ENCODE assay signal across 10 cellular contexts in the genomic region with DNA sequence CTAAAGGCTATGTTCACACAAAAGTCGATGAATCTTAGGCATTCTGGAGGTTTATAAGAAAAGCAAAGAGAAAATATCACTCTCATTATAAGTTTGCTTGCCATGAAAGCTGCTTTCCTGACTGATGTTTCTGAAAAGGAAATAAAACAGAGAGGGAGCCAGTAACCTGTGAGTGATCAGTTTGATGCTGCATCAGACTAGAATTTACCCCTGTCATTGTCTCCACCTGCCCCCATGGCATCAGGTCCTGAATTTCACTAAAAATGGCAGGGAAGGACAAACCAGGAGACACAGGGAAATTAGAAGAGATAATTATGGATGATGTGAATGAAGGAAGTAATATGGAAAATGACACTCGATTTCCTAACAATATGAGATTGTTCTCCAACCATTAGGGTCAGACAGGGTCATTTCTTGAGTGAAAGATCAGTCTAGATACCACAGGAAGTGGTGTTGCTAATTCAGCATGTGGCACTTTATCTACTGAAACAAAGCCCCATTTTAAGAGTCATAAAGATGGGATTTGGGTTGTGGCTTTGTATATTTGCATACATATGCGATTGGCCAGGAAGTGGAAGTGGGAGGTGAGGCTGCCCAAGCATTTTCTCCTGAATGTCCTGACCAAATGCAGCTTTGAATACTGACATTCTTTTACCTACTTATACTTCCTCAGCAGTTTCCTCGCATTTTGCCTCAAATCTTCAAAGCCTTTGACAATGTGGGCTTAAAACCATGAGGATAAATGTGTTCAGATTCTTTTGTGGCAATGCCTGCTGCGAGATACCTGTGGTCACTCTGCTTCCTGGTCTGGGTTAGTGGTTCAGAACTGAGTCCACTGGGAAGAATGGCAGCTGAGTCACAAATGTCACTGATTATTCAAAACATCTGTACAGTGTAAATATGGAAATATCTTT. TPM values are rescaled to one million over a fixed set of nuclear protein-coding genes. Genes with fewer than 3 reads are reported as not detected.
DNase-seq lines count a peak whose midpoint lies in the region; ATAC-seq and TF ChIP-seq lines count a peak whose summit lies in the region.
"Had no signal": no experiment of that assay in that cellular context is flagged by ENCODE, and none has a peak within 500 bp of the region (broad histone marks: within the 10 kb centered on the region; RNA-seq: fewer than 3 reads in every experiment).

No MANE protein-coding gene starts in this region.

- H3K4me1 ChIP-seq in RWPE2 (ENCODE audit: insufficient read depth, poor library complexity, severe bottlenecking) (no peaks in the 10 kb centered on the region), parathyroid adenoma (no peaks in the 10 kb centered on the region)
- H3K4me1 ChIP-seq: A549 had no signal

- no peak for TF ChIP-seq CTCF in RWPE2 (IDR thresholded peaks at IDR 0.05; ENCODE audit: poor library complexity, severe bottlenecking)
- TF ChIP-seq CTCF in parathyroid adenoma (IDR thresholded peaks at IDR 0.05), result no peak
- no peak for TF ChIP-seq CTCF in coronary artery (IDR thresholded peaks at IDR 0.05)
- no peak for TF ChIP-seq CTCF in lower leg skin (IDR thresholded peaks at IDR 0.05)

- ATAC-seq in HG02943 (IDR thresholded peaks at IDR 0.05; ENCODE audit: low read depth, unreplicated experiment), result peak; percentile 97
- ATAC-seq in RWPE2 (ENCODE audit: low read depth), result 0 out of 3 replicates have a peak, but pooled peaks have one; percentile 21
- ATAC-seq: A549 had no signal

- 48 to 58% methylated on average over 5 of the region's 5 CpGs for WGBS in lower leg skin, 2 donors

- no peak overlapping the region for H3K4me3 ChIP-seq in RWPE2 (ENCODE audit: severe bottlenecking)
- no peak overlapping the region for H3K4me3 ChIP-seq in parathyroid adenoma (ENCODE audit: low read depth, low read length)
- no peak overlapping the region for H3K4me3 ChIP-seq in coronary artery
- no peak overlapping the region for H3K4me3 ChIP-seq in lower leg skin (ENCODE audit: low read depth, poor library complexity, severe bottlenecking)
- H3K4me3 ChIP-seq: A549 had no signal

- no peak for TF ChIP-seq POLR2A in lower leg skin (IDR thresholded peaks at IDR 0.05)

- no peaks in the 10 kb centered on the region for H3K27me3 ChIP-seq in RWPE2 (ENCODE audit: insufficient read depth, poor library complexity, severe bottlenecking)
- H3K27me3 ChIP-seq in parathyroid adenoma (ENCODE audit: control insufficient read depth, insufficient read depth, low read length), result no peaks in the 10 kb centered on the region

- no peaks in the 10 kb centered on the region for H3K79me2 ChIP-seq in parathyroid adenoma

- H3K9me3 ChIP-seq in RWPE2 (ENCODE audit: severe bottlenecking), result no peaks in the 10 kb centered on the region
- H3K9me3 ChIP-seq in parathyroid adenoma (ENCODE audit: control insufficient read depth, low read length), result no peaks in the 10 kb centered on the region
- H3K9me3 ChIP-seq: A549 had no signal

- H2AFZ ChIP-seq in parathyroid adenoma, result peak overlapping the region; percentile 20

- DNase-seq in NOMO-1 (lab: John Stamatoyannopoulos, UW; ENCODE audit: unreplicated experiment in 2 of 2) (peak; percentile 2 to 10), NOMO-1 treated with dmso at 0.1 percent for 144 hours (lab: John Stamatoyannopoulos, UW; ENCODE audit: unreplicated experiment) (no peak), RWPE2 (ENCODE audit: low spot score) (no peak), coronary artery (ENCODE audit: low spot score) (no peak), lower leg skin (ENCODE audit: low spot score in 2 of 2) (no peak), COLO668 (lab: John Stamatoyannopoulos, UW; ENCODE audit: unreplicated experiment) (no peak)
- DNase-seq: activated B cell treated with CpG ODN at 0.5 μM for 24 hours had no signal

- H3K27ac ChIP-seq in RWPE2 (ENCODE audit: poor library complexity, severe bottlenecking) (no peak overlapping the region), parathyroid adenoma (no peak overlapping the region), coronary artery (no peak overlapping the region)
- H3K27ac ChIP-seq: A549 had no signal

- H3K9ac ChIP-seq in parathyroid adenoma, result no peak overlapping the region

- no peaks in the 10 kb centered on the region for H3K36me3 ChIP-seq in RWPE2 (ENCODE audit: low read depth)
- H3K36me3 ChIP-seq in parathyroid adenoma (ENCODE audit: control insufficient read depth, insufficient read depth, low read length), result no peaks in the 10 kb centered on the region

- intact Hi-C loops in lower leg skin (cut with DNase I; ENCODE audit: low total_unique reads), result no loop called here

- no peak overlapping the region for H3K4me2 ChIP-seq in parathyroid adenoma (ENCODE audit: low read length)
- H3K4me2 ChIP-seq: A549 had no signal

RNA-seq across cellular contexts. Expression of a gene that starts 29.7 kb away (rescaled TPM):
- 1 to 10 TPM in 3 of 4 donors, under 1 TPM in 1; 0.57 to 6.0 (median 4.3) TPM for total RNA-seq in lower leg skin
- total RNA-seq: activated B cell treated with CpG ODN at 0.5 μM for 24 hours had no signal

Comparison
In these comparisons a context has a peak if more than half of its experiments do, and no peak if none do; other contexts are left out.
1. DNase-seq: peak in NOMO-1 (2 of 2); none in NOMO-1 treated with dmso at 0.1 percent for 144 hours (single experiment), RWPE2 (single experiment), coronary artery (single experiment), lower leg skin (0 of 2) and COLO668 (single experiment).